21 cellular contexts compared by ENCODE assay signal in the genomic region with DNA sequence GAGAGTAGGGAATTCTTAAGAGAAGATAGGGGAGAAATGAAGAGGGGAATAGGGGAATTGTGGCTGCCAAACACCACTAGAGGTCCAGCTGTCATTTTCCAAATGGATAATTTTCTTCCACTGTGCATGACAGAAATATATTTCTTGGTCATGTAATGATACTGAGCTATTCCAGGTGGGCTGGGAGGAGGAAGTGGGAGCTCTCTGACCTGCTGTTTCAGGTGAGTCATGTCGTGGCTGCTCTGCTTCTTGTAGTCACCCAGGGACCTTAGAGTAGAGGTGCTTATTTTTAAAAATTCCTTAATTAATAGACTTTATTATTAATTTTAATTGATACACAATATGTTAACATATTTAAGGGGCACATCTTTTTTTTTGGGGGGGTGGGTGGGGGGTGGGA.
"Had no signal": no experiment of that assay in that cellular context is flagged by ENCODE, and none has a peak within 500 bp of the region (broad histone marks: within the 10 kb centered on the region; RNA-seq: fewer than 3 reads in every experiment).

No MANE protein-coding gene starts in this region.

- H3K27ac ChIP-seq: breast epithelium, coronary artery, WERI-Rb-1 had no signal

- ATAC-seq: activated CD8-positive, alpha-beta T cell treated with anti-CD3 and anti-CD28 coated beads for 36 hours; T-helper 17 cell had no signal

- H3K4me1 ChIP-seq: breast epithelium had no signal

- H3K36me3 ChIP-seq: breast epithelium, WERI-Rb-1 had no signal

- H3K9me3 ChIP-seq: breast epithelium had no signal

- H3K4me3 ChIP-seq: breast epithelium, coronary artery had no signal

- DNase-seq: activated CD4-positive, alpha-beta T cell treated with anti-CD3 and anti-CD28 coated beads for 4 hours; activated CD8-positive, alpha-beta memory T cell treated with anti-CD3 and anti-CD28 coated beads, Interleukin-2, amount 50 U/mL, for 4 hours; activated CD8-positive, alpha-beta T cell treated with anti-CD3 and anti-CD28 coated beads for 36 hours; activated naive CD4-positive, alpha-beta T cell; aorta; caudate nucleus; Kasumi-1; KBM-7; NCI-H1092 treated with DMSO at 0.1 percent for 48 hours; NCI-H1436; NCI-H187 treated with DMSO at 0.1 percent for 48 hours; NCI-H2081 treated with DMSO at 0.1 percent for 48 hours; NCI-H2171; NCI-H2227 treated with DMSO at 0.1 percent for 48 hours; NCI-H526; NCI-H774; SIG-M5; T-helper 17 cell; WERI-Rb-1 had no signal

- H3K27me3 ChIP-seq: breast epithelium had no signal
